ENCODE assay signal across 1 cellular context in the genomic region with DNA sequence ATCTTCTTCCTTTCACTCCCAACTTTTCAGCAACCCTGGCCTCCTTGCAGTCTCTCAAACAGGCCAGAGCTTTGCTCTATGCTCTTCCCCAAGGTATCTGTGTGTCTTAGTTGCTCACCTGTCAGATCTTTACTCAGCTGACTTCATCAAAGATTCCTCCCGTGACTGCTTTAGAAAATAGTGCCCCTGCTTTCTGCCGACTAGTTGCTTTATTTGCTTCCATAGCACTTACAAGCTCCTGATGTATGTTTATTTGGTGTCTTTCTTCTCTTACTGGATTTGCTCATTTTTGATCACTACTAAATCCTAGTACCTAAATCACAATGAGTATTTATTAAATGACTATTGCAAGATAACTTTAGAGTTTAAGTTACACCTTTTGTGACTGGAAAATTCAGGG.
TF ChIP-seq lines count a peak whose summit lies in the region.

No MANE protein-coding gene starts in this region.

TF ChIP-seq in HepG2, 621 proteins besides CTCF, POLR2A, EP300 and RAD21:
- TF ChIP-seq MAFK (conservative IDR thresholded peaks at IDR 0.05 in 1 of 2, IDR thresholded peaks at IDR 0.05 in 1 of 2; ENCODE audit: low read length in 2 of 2) (peak; percentile 34 to 64; a peak in 2 of 4 replicates), ZBTB40 (IDR thresholded peaks at IDR 0.05) (no peak), ZBTB40 (CRISPR knock-in tag; IDR thresholded peaks at IDR 0.05) (no peak), RBM22 (optimal IDR thresholded peaks at IDR 0.05; ENCODE audit: low read length) (peak; percentile 50), SOX5 (CRISPR knock-in tag; IDR thresholded peaks at IDR 0.05; ENCODE audit: borderline replicate concordance) (no peak), ZSCAN25 (CRISPR knock-in tag; IDR thresholded peaks at IDR 0.05) (no peak), CAMTA2 (CRISPR knock-in tag; IDR thresholded peaks at IDR 0.05; ENCODE audit: borderline replicate concordance) (no peak), MAFF (IDR thresholded peaks at IDR 0.05; ENCODE audit: low read depth, low read length) (peak; percentile 73), NCOA2 (CRISPR knock-in tag; IDR thresholded peaks at IDR 0.05) (no peak), NFIC (IDR thresholded peaks at IDR 0.05; ENCODE audit: low read length) (no peak), ZNF674 (CRISPR knock-in tag; IDR thresholded peaks at IDR 0.05; ENCODE audit: low read depth) (no peak), ZNF124 (CRISPR knock-in tag; IDR thresholded peaks at IDR 0.05) (no peak), KLF13 (CRISPR knock-in tag; IDR thresholded peaks at IDR 0.05) (no peak), ISL2 (CRISPR knock-in tag; IDR thresholded peaks at IDR 0.05) (no peak), RBFOX2 (IDR thresholded peaks at IDR 0.05; ENCODE audit: low read depth, low read length) (no peak; the same call in 1 of the 2 replicates)
